35 cellular contexts compared by ENCODE assay signal in the genomic region with DNA sequence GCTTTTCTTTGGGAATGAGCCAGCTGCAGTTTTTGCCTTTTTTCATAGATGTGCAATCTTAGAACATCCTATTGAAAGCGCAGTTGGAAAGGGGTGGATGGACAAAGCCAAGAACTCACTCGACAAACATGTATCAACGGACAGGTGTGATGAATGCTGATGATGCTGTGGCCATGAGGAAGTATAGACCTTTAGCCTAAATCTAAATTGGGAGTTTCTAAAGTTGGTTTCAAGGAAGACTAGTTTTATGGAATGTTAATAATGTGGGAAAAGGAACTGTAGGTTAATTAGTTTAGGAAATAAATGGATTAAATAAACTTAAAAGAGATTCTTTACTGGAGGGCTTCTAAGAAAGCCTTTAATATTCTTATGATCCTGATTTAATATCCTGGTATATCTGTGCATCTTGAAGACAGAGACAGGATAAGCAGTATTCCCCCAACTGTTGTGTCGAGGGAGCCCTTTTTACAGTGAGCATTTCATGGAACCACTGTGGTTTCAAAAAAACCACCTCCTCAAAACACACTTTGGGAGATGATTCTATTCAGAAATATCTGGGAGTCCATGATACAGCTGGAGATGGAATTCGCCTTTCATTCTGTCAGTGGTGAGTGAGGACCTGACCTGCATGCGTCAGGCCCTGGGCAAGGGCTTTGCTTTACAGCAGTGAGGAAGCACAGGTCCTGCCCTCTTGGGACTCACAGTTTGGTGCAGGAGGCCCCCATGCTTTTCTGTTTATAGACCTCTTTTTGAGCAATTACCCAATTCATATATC.
A peak's percentile ranks its signal among the peaks of the same experiment; 100 is the strongest.
DNase-seq lines count a peak whose midpoint lies in the region; ATAC-seq and TF ChIP-seq lines count a peak whose summit lies in the region.
"Had no signal": no experiment of that assay in that cellular context is flagged by ENCODE, and none has a peak within 500 bp of the region (broad histone marks: within the 10 kb centered on the region; RNA-seq: fewer than 3 reads in every experiment).

No MANE protein-coding gene starts in this region.

- H3K27ac ChIP-seq in heart left ventricle (peak overlapping the region in 10 of 12 donors; percentile 33 to 81 (median 70)), right atrium auricular region (peak overlapping the region in 1 of 2 donors; percentile 81), coronary artery (peak overlapping the region; percentile 77 to 88), psoas muscle (peak overlapping the region; percentile 75), aorta (ENCODE audit: low read depth in 1 of 2, low read length in 2 of 2) (peak overlapping the region; percentile 96 to 99)
- H3K27ac ChIP-seq: 22Rv1, foreskin keratinocyte, HL-60, PC-9, spleen had no signal

- H3K27me3 ChIP-seq in heart left ventricle (no peaks in the 10 kb centered on the region), right atrium auricular region (no peaks in the 10 kb centered on the region), psoas muscle (ENCODE audit: insufficient read depth in 3 of 3, low read length in 2 of 3) (no peaks in the 10 kb centered on the region), aorta (ENCODE audit: control insufficient read depth in 1 of 2, insufficient read depth in 2 of 2, low read length in 1 of 2) (no peaks in the 10 kb centered on the region)
- H3K27me3 ChIP-seq: esophagus muscularis mucosa, foreskin keratinocyte, spleen had no signal

- TF ChIP-seq POLR2A in heart left ventricle (IDR thresholded peaks at IDR 0.05), result no peak

- intact Hi-C loops in heart left ventricle (cut with DNase I) (loop anchor here in 3 of 10 donors (5.0 to 10.0 kb wide), 3 partner anchors 56 to 203 kb away; no protein-coding TSS in a partner anchor), psoas muscle (cut with DNase I) (no loop called here), aorta (cut with DNase I) (loop anchor here (5.0 to 10.0 kb wide), 3 partner anchors 56 to 93 kb away; no protein-coding TSS in a partner anchor)

- H3K4me1 ChIP-seq in heart left ventricle, result peaks cover 0 to 65% (median 47%) of the 10 kb centered on the region in 12 donors
- H3K4me1 ChIP-seq in right atrium auricular region, result peaks cover 0 to 61% of the 10 kb centered on the region in 2 donors
- peaks cover 32% of the 10 kb centered on the region for H3K4me1 ChIP-seq in psoas muscle
- H3K4me1 ChIP-seq in aorta (ENCODE audit: control insufficient read depth in 1 of 2, insufficient read depth in 2 of 2, low read length in 2 of 2), result peaks cover 6 to 12% of the 10 kb centered on the region in 2 donors

- DNase-seq in heart left ventricle, result no peak
- DNase-seq in right atrium auricular region (ENCODE audit: low spot score), result no peak
- no peak for DNase-seq in coronary artery (ENCODE audit: low spot score)
- DNase-seq in psoas muscle, result no peak
- DNase-seq in aorta, result no peak
- no peak for DNase-seq in NCI-H2196 (lab: John Stamatoyannopoulos, UW; ENCODE audit: unreplicated experiment)
- DNase-seq in A172 (ENCODE audit: low spot score), result no peak
- DNase-seq: activated CD4-positive, alpha-beta T cell treated with anti-CD3 and anti-CD28 coated beads, Interleukin-2, amount 50 U/mL, for 1 hour; activated CD8-positive, alpha-beta memory T cell treated with anti-CD3 and anti-CD28 coated beads, Interleukin-2, amount 10 ng/mL, durations not matched to agents 7 days and 5 days; activated naive CD4-positive, alpha-beta T cell; activated T-cell treated with anti-CD3 and anti-CD28 coated beads, Interleukin-2, amount 50 U/mL, for 72 hours; CD4-positive, alpha-beta T cell; EL; endodermal cell; hippocampal formation; immature natural killer cell; Karpas-422; naive B cell; NCI-H146; NCI-H510A treated with DMSO at 0.1 percent for 48 hours; NK-92 treated with Interleukin-12 subunit alpha and Interleukin-12 subunit beta, amount 100 ng/mL, for 24 hours; nucleus accumbens; PC-9; retina; SIG-M5; spleen; SW 1271 had no signal

- WGBS in heart left ventricle, 4 donors, result 95 to 99% (median 97%) methylated on average over 6 of the region's 6 CpGs
- 89 to 92% (median 89%) methylated on average over 6 of the region's 6 CpGs for WGBS in psoas muscle, 3 donors
- 89 to 93% methylated on average over 6 of the region's 6 CpGs for WGBS in aorta, 2 donors

- TF ChIP-seq CTCF in heart left ventricle (IDR thresholded peaks at IDR 0.05), result no peak
- no peak for TF ChIP-seq CTCF in right atrium auricular region (IDR thresholded peaks at IDR 0.05)
- no peak for TF ChIP-seq CTCF in coronary artery (IDR thresholded peaks at IDR 0.05)
- TF ChIP-seq CTCF in psoas muscle (IDR thresholded peaks at IDR 0.05), result no peak

- no peaks in the 10 kb centered on the region for H3K9me3 ChIP-seq in heart left ventricle
- no peaks in the 10 kb centered on the region for H3K9me3 ChIP-seq in right atrium auricular region
- H3K9me3 ChIP-seq in psoas muscle, result no peaks in the 10 kb centered on the region
- no peaks in the 10 kb centered on the region for H3K9me3 ChIP-seq in aorta (ENCODE audit: control insufficient read depth, low read length)
- H3K9me3 ChIP-seq: esophagus muscularis mucosa, spleen had no signal

- H3K36me3 ChIP-seq in heart left ventricle, result peaks cover 0 to 8% (median 0%) of the 10 kb centered on the region in 9 donors
- peaks cover 6% of the 10 kb centered on the region for H3K36me3 ChIP-seq in right atrium auricular region
- H3K36me3 ChIP-seq in psoas muscle (ENCODE audit: insufficient read depth in 1 of 2, low read depth in 1 of 2), result no peaks in the 10 kb centered on the region
- no peaks in the 10 kb centered on the region for H3K36me3 ChIP-seq in aorta (ENCODE audit: control insufficient read depth in 1 of 2, insufficient read depth in 2 of 2, low read length in 1 of 2)

- no peak for ATAC-seq in heart left ventricle
- ATAC-seq in psoas muscle, result peak in 2 of 4 donors; percentile 43 to 58
- ATAC-seq in aorta (ENCODE audit: low FRiP score), result no peak
- no peak for ATAC-seq in HG02642 (IDR thresholded peaks at IDR 0.05; ENCODE audit: poor library complexity, unreplicated experiment)
- ATAC-seq: activated CD8-positive, alpha-beta memory T cell treated with anti-CD3 and anti-CD28 coated beads, Interleukin-2, amount 10 ng/mL, durations not matched to agents 7 days and 5 days; activated T-cell treated with anti-CD3 and anti-CD28 coated beads, Interleukin-2, amount 50 U/mL, for 72 hours; GM12878; left lobe of liver; WTC11 had no signal

- H3K4me3 ChIP-seq in heart left ventricle, result no peak overlapping the region
- no peak overlapping the region for H3K4me3 ChIP-seq in right atrium auricular region
- H3K4me3 ChIP-seq in coronary artery, result no peak overlapping the region
- no peak overlapping the region for H3K4me3 ChIP-seq in psoas muscle
- no peak overlapping the region for H3K4me3 ChIP-seq in aorta (ENCODE audit: low read length in 2 of 2)
- H3K4me3 ChIP-seq: esophagus muscularis mucosa, GM12878, PC-9, spleen had no signal

Comparison
In these comparisons a context has a peak if more than half of its experiments do, and no peak if none do; other contexts are left out.
1. intact Hi-C loops: an anchor here in aorta (5.0 to 10.0 kb wide); none called in psoas muscle.